In genomic region chr12:122460641-122461040, GRCh38 we compare ENCODE assay signal across 1 cellular context.
TF ChIP-seq lines count a peak whose summit lies in the region.

No MANE protein-coding gene starts in this region.

TF ChIP-seq in IMR-90, 13 proteins besides CTCF, POLR2A, EP300 and RAD21:
- TF ChIP-seq CEBPB (IDR thresholded peaks at IDR 0.05; ENCODE audit: low read depth, low read length) (no peak), RCOR1 (IDR thresholded peaks at IDR 0.05; ENCODE audit: insufficient replicate concordance, low read length) (no peak), USF2 (IDR thresholded peaks at IDR 0.05; ENCODE audit: low read depth, low read length) (no peak), FOS (IDR thresholded peaks at IDR 0.05; ENCODE audit: low read depth, low read length) (no peak), SMC3 (IDR thresholded peaks at IDR 0.05; ENCODE audit: low read depth, low read length) (no peak), CHD1 (IDR thresholded peaks at IDR 0.05; ENCODE audit: low read depth, low read length) (no peak)
